1 cellular context compared by ENCODE assay signal in genomic region chr3:30643763-30644462, GRCh38.
TF ChIP-seq lines count a peak whose summit lies in the region.

No MANE protein-coding gene starts in this region.

TF ChIP-seq in HepG2, 621 proteins besides CTCF, POLR2A, EP300 and RAD21 (continued from another document):
- TF ChIP-seq, protein P1, sequence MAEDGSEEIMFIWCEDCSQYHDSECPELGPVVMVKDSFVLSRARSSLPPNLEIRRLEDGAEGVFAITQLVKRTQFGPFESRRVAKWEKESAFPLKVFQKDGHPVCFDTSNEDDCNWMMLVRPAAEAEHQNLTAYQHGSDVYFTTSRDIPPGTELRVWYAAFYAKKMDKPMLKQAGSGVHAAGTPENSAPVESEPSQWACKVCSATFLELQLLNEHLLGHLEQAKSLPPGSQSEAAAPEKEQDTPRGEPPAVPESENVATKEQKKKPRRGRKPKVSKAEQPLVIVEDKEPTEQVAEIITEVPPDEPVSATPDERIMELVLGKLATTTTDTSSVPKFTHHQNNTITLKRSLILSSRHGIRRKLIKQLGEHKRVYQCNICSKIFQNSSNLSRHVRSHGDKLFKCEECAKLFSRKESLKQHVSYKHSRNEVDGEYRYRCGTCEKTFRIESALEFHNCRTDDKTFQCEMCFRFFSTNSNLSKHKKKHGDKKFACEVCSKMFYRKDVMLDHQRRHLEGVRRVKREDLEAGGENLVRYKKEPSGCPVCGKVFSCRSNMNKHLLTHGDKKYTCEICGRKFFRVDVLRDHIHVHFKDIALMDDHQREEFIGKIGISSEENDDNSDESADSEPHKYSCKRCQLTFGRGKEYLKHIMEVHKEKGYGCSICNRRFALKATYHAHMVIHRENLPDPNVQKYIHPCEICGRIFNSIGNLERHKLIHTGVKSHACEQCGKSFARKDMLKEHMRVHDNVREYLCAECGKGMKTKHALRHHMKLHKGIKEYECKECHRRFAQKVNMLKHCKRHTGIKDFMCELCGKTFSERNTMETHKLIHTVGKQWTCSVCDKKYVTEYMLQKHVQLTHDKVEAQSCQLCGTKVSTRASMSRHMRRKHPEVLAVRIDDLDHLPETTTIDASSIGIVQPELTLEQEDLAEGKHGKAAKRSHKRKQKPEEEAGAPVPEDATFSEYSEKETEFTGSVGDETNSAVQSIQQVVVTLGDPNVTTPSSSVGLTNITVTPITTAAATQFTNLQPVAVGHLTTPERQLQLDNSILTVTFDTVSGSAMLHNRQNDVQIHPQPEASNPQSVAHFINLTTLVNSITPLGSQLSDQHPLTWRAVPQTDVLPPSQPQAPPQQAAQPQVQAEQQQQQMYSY (CRISPR knock-in tag; IDR thresholded peaks at IDR 0.05), result no peak
- TF ChIP-seq ZNF30 (CRISPR knock-in tag; IDR thresholded peaks at IDR 0.05), result no peak
- TF ChIP-seq RFX1 (IDR thresholded peaks at IDR 0.05), result no peak
- TF ChIP-seq HNRNPH1 (optimal IDR thresholded peaks at IDR 0.05; ENCODE audit: low read depth, low read length), result no peak
- no peak for TF ChIP-seq FOXA3 (CRISPR knock-in tag; IDR thresholded peaks at IDR 0.05)
- TF ChIP-seq, protein P2, sequence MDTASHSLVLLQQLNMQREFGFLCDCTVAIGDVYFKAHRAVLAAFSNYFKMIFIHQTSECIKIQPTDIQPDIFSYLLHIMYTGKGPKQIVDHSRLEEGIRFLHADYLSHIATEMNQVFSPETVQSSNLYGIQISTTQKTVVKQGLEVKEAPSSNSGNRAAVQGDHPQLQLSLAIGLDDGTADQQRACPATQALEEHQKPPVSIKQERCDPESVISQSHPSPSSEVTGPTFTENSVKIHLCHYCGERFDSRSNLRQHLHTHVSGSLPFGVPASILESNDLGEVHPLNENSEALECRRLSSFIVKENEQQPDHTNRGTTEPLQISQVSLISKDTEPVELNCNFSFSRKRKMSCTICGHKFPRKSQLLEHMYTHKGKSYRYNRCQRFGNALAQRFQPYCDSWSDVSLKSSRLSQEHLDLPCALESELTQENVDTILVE (CRISPR knock-in tag; IDR thresholded peaks at IDR 0.05), result no peak
- TF ChIP-seq YEATS2 (CRISPR knock-in tag; IDR thresholded peaks at IDR 0.05; ENCODE audit: borderline replicate concordance), result no peak
- TF ChIP-seq, protein P3, sequence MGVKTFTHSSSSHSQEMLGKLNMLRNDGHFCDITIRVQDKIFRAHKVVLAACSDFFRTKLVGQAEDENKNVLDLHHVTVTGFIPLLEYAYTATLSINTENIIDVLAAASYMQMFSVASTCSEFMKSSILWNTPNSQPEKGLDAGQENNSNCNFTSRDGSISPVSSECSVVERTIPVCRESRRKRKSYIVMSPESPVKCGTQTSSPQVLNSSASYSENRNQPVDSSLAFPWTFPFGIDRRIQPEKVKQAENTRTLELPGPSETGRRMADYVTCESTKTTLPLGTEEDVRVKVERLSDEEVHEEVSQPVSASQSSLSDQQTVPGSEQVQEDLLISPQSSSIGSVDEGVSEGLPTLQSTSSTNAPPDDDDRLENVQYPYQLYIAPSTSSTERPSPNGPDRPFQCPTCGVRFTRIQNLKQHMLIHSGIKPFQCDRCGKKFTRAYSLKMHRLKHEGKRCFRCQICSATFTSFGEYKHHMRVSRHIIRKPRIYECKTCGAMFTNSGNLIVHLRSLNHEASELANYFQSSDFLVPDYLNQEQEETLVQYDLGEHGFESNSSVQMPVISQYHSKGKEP (CRISPR knock-in tag; IDR thresholded peaks at IDR 0.05), result no peak
- peak; percentile 5; the same call in 1 of the 2 replicates for TF ChIP-seq POLR2AphosphoS5 (IDR thresholded peaks at IDR 0.05; ENCODE audit: low read depth, low read length)
- TF ChIP-seq, protein P4, sequence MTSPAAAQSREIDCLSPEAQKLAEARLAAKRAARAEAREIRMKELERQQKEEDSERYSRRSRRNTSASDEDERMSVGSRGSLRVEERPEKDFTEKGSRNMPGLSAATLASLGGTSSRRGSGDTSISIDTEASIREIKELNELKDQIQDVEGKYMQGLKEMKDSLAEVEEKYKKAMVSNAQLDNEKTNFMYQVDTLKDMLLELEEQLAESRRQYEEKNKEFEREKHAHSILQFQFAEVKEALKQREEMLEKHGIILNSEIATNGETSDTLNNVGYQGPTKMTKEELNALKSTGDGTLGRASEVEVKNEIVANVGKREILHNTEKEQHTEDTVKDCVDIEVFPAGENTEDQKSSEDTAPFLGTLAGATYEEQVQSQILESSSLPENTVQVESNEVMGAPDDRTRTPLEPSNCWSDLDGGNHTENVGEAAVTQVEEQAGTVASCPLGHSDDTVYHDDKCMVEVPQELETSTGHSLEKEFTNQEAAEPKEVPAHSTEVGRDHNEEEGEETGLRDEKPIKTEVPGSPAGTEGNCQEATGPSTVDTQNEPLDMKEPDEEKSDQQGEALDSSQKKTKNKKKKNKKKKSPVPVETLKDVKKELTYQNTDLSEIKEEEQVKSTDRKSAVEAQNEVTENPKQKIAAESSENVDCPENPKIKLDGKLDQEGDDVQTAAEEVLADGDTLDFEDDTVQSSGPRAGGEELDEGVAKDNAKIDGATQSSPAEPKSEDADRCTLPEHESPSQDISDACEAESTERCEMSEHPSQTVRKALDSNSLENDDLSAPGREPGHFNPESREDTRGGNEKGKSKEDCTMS (CRISPR knock-in tag; conservative IDR thresholded peaks at IDR 0.05), result no peak
- TF ChIP-seq PCBP2 (optimal IDR thresholded peaks at IDR 0.05; ENCODE audit: low read depth, low read length, poor library complexity, severe bottlenecking), result no peak
- no peak for TF ChIP-seq LCORL (IDR thresholded peaks at IDR 0.05)
- no peak for TF ChIP-seq LCORL (CRISPR knock-in tag; IDR thresholded peaks at IDR 0.05)
- no peak for TF ChIP-seq ZFX (CRISPR knock-in tag; IDR thresholded peaks at IDR 0.05; ENCODE audit: low read depth)
- TF ChIP-seq GABPA (IDR thresholded peaks at IDR 0.05; ENCODE audit: low read depth, low read length), result no peak
- no peak for TF ChIP-seq GABPA (CRISPR knock-in tag; IDR thresholded peaks at IDR 0.05; ENCODE audit: low read depth)
- no peak for TF ChIP-seq HOXA9 (CRISPR knock-in tag; IDR thresholded peaks at IDR 0.05; ENCODE audit: borderline replicate concordance)
- no peak for TF ChIP-seq ATF2 (CRISPR knock-in tag; IDR thresholded peaks at IDR 0.05)
- no peak for TF ChIP-seq NCOA5 (CRISPR knock-in tag; IDR thresholded peaks at IDR 0.05)
- TF ChIP-seq ZNF318 (CRISPR knock-in tag; IDR thresholded peaks at IDR 0.05), result no peak
- TF ChIP-seq TCF7 (IDR thresholded peaks at IDR 0.05; ENCODE audit: low read depth), result no peak
- no peak for TF ChIP-seq ZNF614 (CRISPR knock-in tag; IDR thresholded peaks at IDR 0.05; ENCODE audit: borderline replicate concordance)
- TF ChIP-seq SP1 (IDR thresholded peaks at IDR 0.05), result no peak
- no peak for TF ChIP-seq SP1 (CRISPR knock-in tag; IDR thresholded peaks at IDR 0.05)
- TF ChIP-seq HMGXB3 (CRISPR knock-in tag; IDR thresholded peaks at IDR 0.05; ENCODE audit: borderline replicate concordance), result no peak
- TF ChIP-seq ZNF337 (CRISPR knock-in tag; IDR thresholded peaks at IDR 0.05; ENCODE audit: borderline replicate concordance, low read depth), result no peak
- no peak for TF ChIP-seq ZNF225 (CRISPR knock-in tag; IDR thresholded peaks at IDR 0.05)
- peak; percentile 83 for TF ChIP-seq AGO2 (optimal IDR thresholded peaks at IDR 0.05; ENCODE audit: low read depth, low read length)
- TF ChIP-seq RBM22 (optimal IDR thresholded peaks at IDR 0.05; ENCODE audit: low read length), result peak; percentile 97
- TF ChIP-seq NR0B2 (CRISPR knock-in tag; IDR thresholded peaks at IDR 0.05), result no peak
